Comparison of ENCODE assay signal across 13 cellular contexts in genomic region chr13:20882206-20882605, GRCh38. TPM values are rescaled to one million over a fixed set of nuclear protein-coding genes. Genes with fewer than 3 reads are reported as not detected.
DNase-seq lines count a peak whose midpoint lies in the region; ATAC-seq and TF ChIP-seq lines count a peak whose summit lies in the region.
"Had no signal": no experiment of that assay in that cellular context is flagged by ENCODE, and none has a peak within 500 bp of the region (broad histone marks: within the 10 kb centered on the region; RNA-seq: fewer than 3 reads in every experiment).

No MANE protein-coding gene starts in this region.

- H3K9me3 ChIP-seq in AG04450 (ENCODE audit: control insufficient read depth, insufficient read depth, low read length), result no peaks in the 10 kb centered on the region
- H3K9me3 ChIP-seq in iPS DF 6.9 (ENCODE audit: control insufficient read depth, insufficient read depth, low read length), result no peaks in the 10 kb centered on the region

- peaks cover 34% of the 10 kb centered on the region for H3K4me1 Mint-ChIP-seq in HFFc6 (ENCODE audit: low read depth)
- peaks cover 25% of the 10 kb centered on the region for H3K4me1 Mint-ChIP-seq in activated T-helper 17 cell treated with anti-CD3 and anti-CD28 coated beads, Interleukin-2, amount 50 U/mL, for 72 hours

- ATAC-seq in activated T-helper 17 cell treated with anti-CD3 and anti-CD28 coated beads, Interleukin-2, amount 50 U/mL, for 72 hours (replicated peaks), result no peak
- no peak for ATAC-seq in GM18868 (IDR thresholded peaks at IDR 0.05; ENCODE audit: unreplicated experiment)

- H3K4me3 Mint-ChIP-seq in HFFc6, result peak overlapping the region; percentile 35; the same call in 1 of the 2 replicates
- H3K4me3 Mint-ChIP-seq in activated T-helper 17 cell treated with anti-CD3 and anti-CD28 coated beads, Interleukin-2, amount 50 U/mL, for 72 hours, result no peak overlapping the region
- H3K4me3 Mint-ChIP-seq: activated naive CD8-positive, alpha-beta T cell treated with anti-CD3 and anti-CD28 coated beads, Interleukin-2, amount 10 ng/mL, durations not matched to agents 7 days and 5 days had no signal

- H3K27me3 Mint-ChIP-seq in HFFc6 (ENCODE audit: insufficient read depth), result no peaks in the 10 kb centered on the region
- no peaks in the 10 kb centered on the region for H3K27me3 Mint-ChIP-seq in activated T-helper 17 cell treated with anti-CD3 and anti-CD28 coated beads, Interleukin-2, amount 50 U/mL, for 72 hours
- H3K27me3 Mint-ChIP-seq: activated naive CD8-positive, alpha-beta T cell treated with anti-CD3 and anti-CD28 coated beads, Interleukin-2, amount 10 ng/mL, durations not matched to agents 7 days and 5 days had no signal

- H3K27ac Mint-ChIP-seq in HFFc6, result peak overlapping the region; percentile 74
- H3K27ac Mint-ChIP-seq in activated T-helper 17 cell treated with anti-CD3 and anti-CD28 coated beads, Interleukin-2, amount 50 U/mL, for 72 hours, result peak overlapping the region; percentile 52
- H3K27ac Mint-ChIP-seq: activated naive CD8-positive, alpha-beta T cell treated with anti-CD3 and anti-CD28 coated beads, Interleukin-2, amount 10 ng/mL, durations not matched to agents 7 days and 5 days had no signal

- H3K36me3 ChIP-seq in iPS DF 6.9 (ENCODE audit: control insufficient read depth, insufficient read depth, low read length), result no peaks in the 10 kb centered on the region

- POLR2A ChIA-PET in AG04450 (lab: Yijun Ruan, JAX), result no interaction called here

- H3K4me1 ChIP-seq in iPS DF 6.9 (ENCODE audit: control insufficient read depth, insufficient read depth, low read length), result peaks cover 3% of the 10 kb centered on the region

- TF ChIP-seq CTCF in AG04450 (IDR thresholded peaks at IDR 0.05; ENCODE audit: low read depth, low read length) (no peak), HFFc6 (IDR thresholded peaks at IDR 0.05) (no peak)

- H3K36me3 Mint-ChIP-seq in HFFc6 (ENCODE audit: low read depth), result peaks cover 12% of the 10 kb centered on the region
- peaks cover 36% of the 10 kb centered on the region for H3K36me3 Mint-ChIP-seq in activated T-helper 17 cell treated with anti-CD3 and anti-CD28 coated beads, Interleukin-2, amount 50 U/mL, for 72 hours (ENCODE audit: low read depth)

- DNase-seq in AG04450 (ENCODE audit: low read depth, low spot score) (no peak), HFFc6 (no peak), iPS DF 6.9 (ENCODE audit: low read depth, low spot score) (peak; percentile 33), COR-L47 (lab: John Stamatoyannopoulos, UW) (no peak), T-helper 1 cell (no peak), putamen (ENCODE audit: low spot score) (no peak)
- DNase-seq: activated CD4-positive, alpha-beta T cell treated with anti-CD3 and anti-CD28 coated beads for 1 hour; activated naive CD8-positive, alpha-beta T cell treated with anti-CD3 and anti-CD28 coated beads, Interleukin-2, amount 10 ng/mL, durations not matched to agents 7 days and 5 days; DMS153; NCI-H2029; stimulated activated CD4-positive, alpha-beta T cell treated with anti-CD3 and anti-CD28 coated beads, Interleukin-1b, Interleukin-23, amount 100 ng/mL, for 48 hours had no signal

- H3K4me3 ChIP-seq in AG04450 (ENCODE audit: low read depth, low read length), result no peak overlapping the region
- H3K4me3 ChIP-seq in iPS DF 6.9 (ENCODE audit: low read length), result no peak overlapping the region

- CTCF ChIA-PET in AG04450 (lab: Charles Lee), result no interaction called here

- peak overlapping the region; percentile 11 for H3K27ac ChIP-seq in AG04450 (ENCODE audit: low read depth, low read length)
- no peak overlapping the region for H3K27ac ChIP-seq in iPS DF 6.9 (ENCODE audit: low read length)

- H3K27me3 ChIP-seq in AG04450 (ENCODE audit: control insufficient read depth, insufficient read depth, low read length) (no peaks in the 10 kb centered on the region), iPS DF 6.9 (ENCODE audit: control insufficient read depth, insufficient read depth, low read length) (no peaks in the 10 kb centered on the region)

- H3K9me3 Mint-ChIP-seq in HFFc6, result peaks cover 1% of the 10 kb centered on the region; the same call in 1 of the 2 replicates
- H3K9me3 Mint-ChIP-seq in activated T-helper 17 cell treated with anti-CD3 and anti-CD28 coated beads, Interleukin-2, amount 50 U/mL, for 72 hours, result peaks cover 1% of the 10 kb centered on the region

- no CpG with 5 or more reads among the region's 3 CpGs for WGBS in iPS DF 6.9 (ENCODE audit: insufficient coverage, insufficient read length)

RNA-seq across cellular contexts. Expression of gene XPO4, which starts 20.3 kb away (rescaled TPM):
- 10.9 and 14.4 TPM in 2 replicates for polyA plus RNA-seq in AG04450 (2011; rRNA removed)
- polyA minus RNA-seq in AG04450 (2011; rRNA and poly(A)+ RNA removed), result 13.1 and 25.0 TPM in 2 replicates
- 10 to 100 TPM; 14.2 to 17.6 (median 15.2) TPM for total RNA-seq in HFFc6 (2021; fragmentation: NEBNext Ultra II Directional; extraction: Animal tissue kit (Norgen Biotek cat#: 25700))
- total RNA-seq in activated T-helper 17 cell treated with anti-CD3 and anti-CD28 coated beads, Interleukin-2, amount 50 U/mL, for 72 hours, result 10 to 100 TPM; 24.3 to 35.8 TPM
